In genomic region chr21:42614811-42615342, GRCh38 we compare ENCODE assay signal across 9 cellular contexts. TPM values are rescaled to one million over a fixed set of nuclear protein-coding genes. Genes with fewer than 3 reads are reported as not detected.
A peak's percentile ranks its signal among the peaks of the same experiment; 100 is the strongest.
DNase-seq lines count a peak whose midpoint lies in the region; ATAC-seq and TF ChIP-seq lines count a peak whose summit lies in the region.
"Had no signal": no experiment of that assay in that cellular context is flagged by ENCODE, and none has a peak within 500 bp of the region (broad histone marks: within the 10 kb centered on the region; RNA-seq: fewer than 3 reads in every experiment).

No MANE protein-coding gene starts in this region.

- H3K9me3 ChIP-seq in body of pancreas, result no peaks in the 10 kb centered on the region
- no peaks in the 10 kb centered on the region for H3K9me3 ChIP-seq in parathyroid adenoma (ENCODE audit: control insufficient read depth, low read length)

- TF ChIP-seq POLR2A in body of pancreas (IDR thresholded peaks at IDR 0.05), result peak in 2 of 3 donors; percentile 20 to 30

- H3K4me3 ChIP-seq in body of pancreas (no peak overlapping the region), parathyroid adenoma (ENCODE audit: low read depth, low read length) (no peak overlapping the region)

- H3K36me3 ChIP-seq in body of pancreas (replicated peaks in 1 of 2; ENCODE audit: insufficient read depth in 1 of 2, low read depth in 2 of 2) (no peaks in the 10 kb centered on the region), parathyroid adenoma (ENCODE audit: control insufficient read depth, insufficient read depth, low read length) (no peaks in the 10 kb centered on the region)

- intact Hi-C loops in body of pancreas (cut with DNase I), result no loop called here

- no peaks in the 10 kb centered on the region for H3K79me2 ChIP-seq in parathyroid adenoma

- WGBS in body of pancreas, 2 donors, result 15% methylated on average over 9 to 14 of the region's 14 CpGs

- H3K4me2 ChIP-seq in parathyroid adenoma (ENCODE audit: low read length), result peak overlapping the region; percentile 5

- ATAC-seq in body of pancreas (peak; percentile 87), GM19397 (IDR thresholded peaks at IDR 0.05; ENCODE audit: unreplicated experiment) (no peak)

- no peak overlapping the region for H2AFZ ChIP-seq in parathyroid adenoma

- no peak overlapping the region for H3K9ac ChIP-seq in parathyroid adenoma

- H3K27me3 ChIP-seq in body of pancreas, result no peaks in the 10 kb centered on the region
- no peaks in the 10 kb centered on the region for H3K27me3 ChIP-seq in parathyroid adenoma (ENCODE audit: control insufficient read depth, insufficient read depth, low read length)

- DNase-seq in DMS 273 (lab: John Stamatoyannopoulos, UW; ENCODE audit: unreplicated experiment) (peak; percentile 35), DMS 273 treated with DMSO at 0.1 percent for 48 hours (lab: John Stamatoyannopoulos, UW) (no peak), T-helper 1 cell (peak; percentile 23 to 71 (median 42)), body of pancreas (peak; percentile 31 to 64 (median 57)), HCEC 1CT (no peak), nucleus accumbens (lab: John Stamatoyannopoulos, UW) (no peak)

- H3K4me1 ChIP-seq in body of pancreas (peaks cover 6% of the 10 kb centered on the region), parathyroid adenoma (no peaks in the 10 kb centered on the region)

- TF ChIP-seq CTCF in body of pancreas (IDR thresholded peaks at IDR 0.05) (no peak), parathyroid adenoma (IDR thresholded peaks at IDR 0.05) (no peak)

- H3K27ac ChIP-seq in body of pancreas (peak overlapping the region; percentile 42 to 61 (median 52)), parathyroid adenoma (no peak overlapping the region)
- H3K27ac ChIP-seq: 22Rv1 had no signal

RNA-seq across cellular contexts. Expression of gene PDE9A, which starts 38.5 kb away (rescaled TPM):
- total RNA-seq in body of pancreas, result 1 to 10 TPM; 5.2 to 7.9 TPM

Comparison
In these comparisons a context has a peak if more than half of its experiments do, and no peak if none do; other contexts are left out.
1. DNase-seq: peak in DMS 273 (single experiment), T-helper 1 cell (5 of 5) and body of pancreas (4 of 4); none in DMS 273 treated with DMSO at 0.1 percent for 48 hours (single experiment), HCEC 1CT (single experiment) and nucleus accumbens (0 of 56).